ENCODE assay signal across 23 cellular contexts in the genomic region with DNA sequence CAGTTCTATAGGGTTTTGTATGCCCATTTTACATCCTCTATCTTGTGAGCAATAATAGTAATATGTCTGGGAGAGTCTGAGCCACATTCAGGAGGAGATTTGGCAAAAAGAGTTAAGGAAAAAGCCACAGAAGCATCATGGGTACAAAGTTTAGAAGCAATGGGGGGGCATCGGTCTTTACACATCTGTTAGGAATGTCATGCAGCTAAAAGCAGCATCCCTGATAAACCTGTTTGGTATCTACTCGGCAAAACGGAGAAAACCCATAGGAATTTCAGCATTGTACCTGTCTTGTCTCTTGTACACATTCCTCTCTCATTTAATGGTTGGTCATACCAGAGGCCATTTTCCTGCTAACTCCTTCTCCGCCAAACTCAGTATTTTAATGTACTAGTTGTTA. TPM values are rescaled to one million over a fixed set of nuclear protein-coding genes. Genes with fewer than 3 reads are reported as not detected.
DNase-seq lines count a peak whose midpoint lies in the region; ATAC-seq, FAIRE-seq and TF ChIP-seq lines count a peak whose summit lies in the region.
"Had no signal": no experiment of that assay in that cellular context is flagged by ENCODE, and none has a peak within 500 bp of the region (broad histone marks: within the 10 kb centered on the region; RNA-seq: fewer than 3 reads in every experiment).

No MANE protein-coding gene starts in this region.

- H3K9ac ChIP-seq in GM23248 = no peak overlapping the region
- H3K9ac ChIP-seq: neural progenitor cell had no signal

- no peaks in the 10 kb centered on the region for H3K27me3 ChIP-seq in GM23248 (replicated peaks; ENCODE audit: insufficient read depth)
- H3K27me3 ChIP-seq: gastroesophageal sphincter, neural progenitor cell had no signal

- WGBS in GM23248 (ENCODE audit: low coverage in 1 of 2, low lambda C conversion rate in 2 of 2, missing lambda C conversion rate in 2 of 2), 2 experiments = 50 to 56% methylated on average over 4 of the region's 4 CpGs

- no peaks in the 10 kb centered on the region for H3K9me3 ChIP-seq in GM23248 (ENCODE audit: low read depth)
- H3K9me3 ChIP-seq: gastroesophageal sphincter, HAP-1 had no signal

- no peaks in the 10 kb centered on the region for H3K36me3 ChIP-seq in GM23248 (ENCODE audit: low read depth)
- H3K36me3 ChIP-seq: gastroesophageal sphincter, HAP-1, neural progenitor cell had no signal

- in situ Hi-C loops in GM23248 (cut with MboI) = loop anchor here (25.0 kb wide), 1 partner anchor 605 kb away; no protein-coding TSS in a partner anchor

- H2AFZ ChIP-seq in GM23248 = peak overlapping the region; percentile 13; the same call in 1 of the 2 replicates
- H2AFZ ChIP-seq: neural progenitor cell had no signal

- no peak overlapping the region for H3K4me2 ChIP-seq in GM23248 (ENCODE audit: unreplicated experiment)
- H3K4me2 ChIP-seq: neural progenitor cell had no signal

- no peak overlapping the region for H3K4me3 ChIP-seq in GM23248
- H3K4me3 ChIP-seq in fibroblast of pulmonary artery (replicated peaks; ENCODE audit: low read depth, low read length) = no peak overlapping the region
- H3K4me3 ChIP-seq: gastroesophageal sphincter, HAP-1, neural progenitor cell had no signal

- DNase-seq in GM23248 (peak; percentile 54), RPMI7951 (ENCODE audit: low read depth) (peak; percentile 37), fibroblast of pulmonary artery (ENCODE audit: low read depth) (peak; percentile 17), urothelium cell line (ENCODE audit: low spot score) (peak; percentile 42)
- DNase-seq: activated CD4-positive, alpha-beta T cell treated with anti-CD3 and anti-CD28 coated beads for 48 hours; activated CD8-positive, alpha-beta memory T cell treated with anti-CD3 and anti-CD28 coated beads, Interleukin-2, amount 10 ng/mL, durations not matched to agents 7 days and 5 days; AML-193; DMS79; NCI-H1417 treated with DMSO at 0.1 percent for 48 hours; NCI-H2171; NCI-H69; SHP77; stimulated activated CD4-positive, alpha-beta T cell treated with anti-CD3 and anti-CD28 coated beads, Interleukin-1b, Interleukin-23, amount 100 ng/mL, for 48 hours; stimulated activated naive CD4-positive, alpha-beta T cell; T-helper 1 cell had no signal

- H3K27ac ChIP-seq in GM23248 = no peak overlapping the region
- H3K27ac ChIP-seq: gastroesophageal sphincter, neural progenitor cell had no signal

- no peaks in the 10 kb centered on the region for H4K20me1 ChIP-seq in GM23248 (ENCODE audit: insufficient read depth)

- ATAC-seq in HG03139 (IDR thresholded peaks at IDR 0.05; ENCODE audit: unreplicated experiment) (no peak), HG03135 (IDR thresholded peaks at IDR 0.05; ENCODE audit: unreplicated experiment) (no peak), HG02588 (IDR thresholded peaks at IDR 0.05; ENCODE audit: unreplicated experiment) (no peak)
- ATAC-seq: activated CD8-positive, alpha-beta memory T cell treated with anti-CD3 and anti-CD28 coated beads, Interleukin-2, amount 10 ng/mL, durations not matched to agents 7 days and 5 days; activated T-helper 17 cell treated with anti-CD3 and anti-CD28 coated beads, Interleukin-2, amount 50 U/mL, for 72 hours; gastroesophageal sphincter; HepG2 had no signal

- FAIRE-seq in urothelium cell line (lab: Jason Lieb, UNC) = no peak
- FAIRE-seq: HepG2 had no signal

- H3K79me2 ChIP-seq in GM23248 (ENCODE audit: insufficient read depth) = no peaks in the 10 kb centered on the region

- H3K9me2 ChIP-seq in GM23248 (ENCODE audit: insufficient read depth) = no peaks in the 10 kb centered on the region

- no peak for TF ChIP-seq CTCF in fibroblast of pulmonary artery (IDR thresholded peaks at IDR 0.05; ENCODE audit: low read length, missing control alignments)

- peaks cover 10% of the 10 kb centered on the region; the same call in 1 of the 2 replicates for H3F3A ChIP-seq in GM23248 (ENCODE audit: insufficient read depth)

- peaks cover 28% of the 10 kb centered on the region for H3K4me1 ChIP-seq in GM23248 (ENCODE audit: insufficient read depth)
- H3K4me1 ChIP-seq: HAP-1, neural progenitor cell had no signal

RNA-seq across cellular contexts. Expression of gene HERPUD2, which starts 12.5 kb away (rescaled TPM):
- 15.2 and 33.3 TPM in 2 replicates for total RNA-seq in GM23248 (2014; rRNA removed; shearing (Covaris generic))
- polyA plus RNA-seq in GM23248 (2016; fragmentation: Nextera tagmentation; extraction: Ambion mirVana) = 21.9 and 22.7 TPM in 2 replicates
- 40.4 and 55.2 TPM in 2 replicates for total RNA-seq in RPMI7951 (2014; rRNA removed; shearing (Covaris generic))
